ENCODE assay signal across 11 cellular contexts in genomic region chr2:43831438-43832294, GRCh38. TPM values are rescaled to one million over a fixed set of nuclear protein-coding genes. Genes with fewer than 3 reads are reported as not detected.
DNase-seq lines count a peak whose midpoint lies in the region; ATAC-seq, FAIRE-seq and TF ChIP-seq lines count a peak whose summit lies in the region.
"Had no signal": no experiment of that assay in that cellular context is flagged by ENCODE, and none has a peak within 500 bp of the region (broad histone marks: within the 10 kb centered on the region; RNA-seq: fewer than 3 reads in every experiment).

No MANE protein-coding gene starts in this region.

- ATAC-seq in stimulated activated memory B cell treated with anti-CD40 and anti-IgM and Interleukin-4, amounts not matched to agents 10 μg/mL and 1 μg/mL and 100 μg/mL, for 72 hours = peak; percentile 35
- ATAC-seq in HG02840 (IDR thresholded peaks at IDR 0.05; ENCODE audit: low FRiP score, unreplicated experiment) = no peak

- no peaks in the 10 kb centered on the region for H3K79me2 ChIP-seq in keratinocyte (ENCODE audit: control insufficient read depth, insufficient read depth, low read length)

- peaks cover 28% of the 10 kb centered on the region for H3K27me3 Mint-ChIP-seq in stimulated activated memory B cell treated with anti-CD40 and anti-IgM and Interleukin-4, amounts not matched to agents 10 μg/mL and 1 μg/mL and 100 μg/mL, for 72 hours

- H3K27ac Mint-ChIP-seq in stimulated activated memory B cell treated with anti-CD40 and anti-IgM and Interleukin-4, amounts not matched to agents 10 μg/mL and 1 μg/mL and 100 μg/mL, for 72 hours = no peak overlapping the region

- H3K36me3 ChIP-seq in keratinocyte (ENCODE audit: control insufficient read depth in 2 of 2, extremely low read depth in 1 of 2, insufficient read depth in 2 of 2, low read length in 2 of 2) (no peaks in the 10 kb centered on the region), tibial artery (no peaks in the 10 kb centered on the region)

- no peak overlapping the region for H3K9ac ChIP-seq in keratinocyte (ENCODE audit: control insufficient read depth, extremely low read depth, insufficient read depth, low read length)

- H3K4me1 ChIP-seq in keratinocyte (ENCODE audit: control insufficient read depth, extremely low read depth, insufficient read depth, low read length) (no peaks in the 10 kb centered on the region), tibial artery (peaks cover 0 to 7% (median 3%) of the 10 kb centered on the region in 4 donors)

- peak overlapping the region; percentile 30 for H3K4me3 ChIP-seq in astrocyte of the cerebellum (ENCODE audit: low read depth, low read length)
- no peak overlapping the region for H3K4me3 ChIP-seq in keratinocyte (ENCODE audit: control insufficient read depth in 2 of 3, extremely low read depth in 1 of 3, insufficient read depth in 2 of 3, low read depth in 1 of 3, low read length in 3 of 3)
- H3K4me3 ChIP-seq in tibial artery = peak overlapping the region in 1 of 2 donors; percentile 16
- H3K4me3 ChIP-seq: SK-N-MC had no signal

- dilution Hi-C loops in keratinocyte (cut with MboI; ENCODE audit: extremely low pct_ligation_motif_present, low sequenced_read_pairs) = no loop called here

- H3K36me3 Mint-ChIP-seq in stimulated activated memory B cell treated with anti-CD40 and anti-IgM and Interleukin-4, amounts not matched to agents 10 μg/mL and 1 μg/mL and 100 μg/mL, for 72 hours = no peaks in the 10 kb centered on the region

- H3K4me1 Mint-ChIP-seq in stimulated activated memory B cell treated with anti-CD40 and anti-IgM and Interleukin-4, amounts not matched to agents 10 μg/mL and 1 μg/mL and 100 μg/mL, for 72 hours = peaks cover 7% of the 10 kb centered on the region

- H3K27ac ChIP-seq in keratinocyte (ENCODE audit: control insufficient read depth, insufficient read depth, low read length) (no peak overlapping the region), tibial artery (no peak overlapping the region)
- H3K27ac ChIP-seq: 22Rv1, SK-N-MC had no signal

- no peaks in the 10 kb centered on the region for H3K9me3 ChIP-seq in keratinocyte (ENCODE audit: control insufficient read depth, low read depth, low read length)
- H3K9me3 ChIP-seq in tibial artery = no peaks in the 10 kb centered on the region

- DNase-seq in DMS 273 (lab: John Stamatoyannopoulos, UW; ENCODE audit: unreplicated experiment) (peak; percentile 26), DMS 273 treated with DMSO at 0.1 percent for 48 hours (lab: John Stamatoyannopoulos, UW) (no peak), astrocyte of the cerebellum (ENCODE audit: low read depth) (no peak), keratinocyte (ENCODE audit: low read depth, low spot score) (no peak), Ammon's horn (ENCODE audit: low spot score) (no peak), tibial artery (no peak)
- DNase-seq: MV-4-11 had no signal

- FAIRE-seq in keratinocyte (lab: Jason Lieb, UNC) = no peak

- intact Hi-C loops in tibial artery (cut with DNase I; ENCODE audit: low total_unique reads) = no loop called here

- H3K4me3 Mint-ChIP-seq in stimulated activated memory B cell treated with anti-CD40 and anti-IgM and Interleukin-4, amounts not matched to agents 10 μg/mL and 1 μg/mL and 100 μg/mL, for 72 hours = no peak overlapping the region

- no peaks in the 10 kb centered on the region for H3K9me1 ChIP-seq in keratinocyte (ENCODE audit: control insufficient read depth, extremely low read depth, insufficient read depth, low read length)

- in situ Hi-C loops in astrocyte of the cerebellum (cut with HindIII; ENCODE audit: low sequenced_read_pairs) = no loop called here

- peak overlapping the region; percentile 64 for H3K4me2 ChIP-seq in keratinocyte (ENCODE audit: control insufficient read depth, extremely low read depth, insufficient read depth, low read depth, low read length)

- H4K20me1 ChIP-seq in keratinocyte (ENCODE audit: control insufficient read depth, extremely low read depth, insufficient read depth, low read length) = no peaks in the 10 kb centered on the region

- no peaks in the 10 kb centered on the region for H3K9me3 Mint-ChIP-seq in stimulated activated memory B cell treated with anti-CD40 and anti-IgM and Interleukin-4, amounts not matched to agents 10 μg/mL and 1 μg/mL and 100 μg/mL, for 72 hours

- H2AFZ ChIP-seq in keratinocyte (ENCODE audit: control insufficient read depth, low read length) = peak overlapping the region; percentile 14

- no peak for TF ChIP-seq CTCF in astrocyte of the cerebellum (IDR thresholded peaks at IDR 0.05; ENCODE audit: low read depth, low read length, missing control alignments)
- no peak for TF ChIP-seq CTCF in keratinocyte (optimal IDR thresholded peaks at IDR 0.05 in 1 of 3, IDR thresholded peaks at IDR 0.05 in 1 of 3, conservative IDR thresholded peaks at IDR 0.05 in 1 of 3; ENCODE audit: extremely low read depth in 1 of 3, insufficient read depth in 2 of 3, low read length in 3 of 3)
- TF ChIP-seq CTCF in tibial artery (IDR thresholded peaks at IDR 0.05) = no peak

- H3K27me3 ChIP-seq in keratinocyte (ENCODE audit: control insufficient read depth, extremely low read depth, insufficient read depth, low read length) (peaks cover 25% of the 10 kb centered on the region), tibial artery (peaks cover 0 to 22% of the 10 kb centered on the region in 2 donors)

RNA-seq across cellular contexts. Expression of gene ABCG5, which starts 7.0 kb away (rescaled TPM):
- not detected in 3 replicates for polyA plus RNA-seq in keratinocyte
- not detected for polyA plus RNA-seq in keratinocyte (2011; ENCODE audit: low read depth)
- not detected in 2 replicates for polyA plus RNA-seq in keratinocyte (2011; cell fraction: cytosol; rRNA removed)
- 0.05 TPM in 1 of 2 replicates, not detected in the other for polyA plus RNA-seq in keratinocyte (2011; cell fraction: nucleus; rRNA removed)
- not detected in 2 replicates for polyA plus RNA-seq in keratinocyte (2012; ENCODE audit: low replicate concordance)
- not detected in 3 replicates for polyA minus RNA-seq in keratinocyte
- polyA minus RNA-seq in keratinocyte (2011; cell fraction: cytosol; rRNA and poly(A)+ RNA removed) = not detected
- not detected in 2 replicates for polyA minus RNA-seq in keratinocyte (2011; cell fraction: nucleus; rRNA and poly(A)+ RNA removed)

RNA-seq across cellular contexts. Expression of gene ABCG8, which starts 7.1 kb away (rescaled TPM):
- not detected in 3 replicates for polyA plus RNA-seq in keratinocyte
- polyA plus RNA-seq in keratinocyte (2011; ENCODE audit: low read depth) = not detected
- not detected in 2 replicates for polyA plus RNA-seq in keratinocyte (2011; cell fraction: cytosol; rRNA removed)
- polyA plus RNA-seq in keratinocyte (2011; cell fraction: nucleus; rRNA removed) = not detected in 2 replicates
- 0.04 TPM in 1 of 2 replicates, not detected in the other for polyA plus RNA-seq in keratinocyte (2012; ENCODE audit: low replicate concordance)
- polyA minus RNA-seq in keratinocyte = not detected in 3 replicates
- not detected for polyA minus RNA-seq in keratinocyte (2011; cell fraction: cytosol; rRNA and poly(A)+ RNA removed)
- not detected in 2 replicates for polyA minus RNA-seq in keratinocyte (2011; cell fraction: nucleus; rRNA and poly(A)+ RNA removed)

RNA-seq across cellular contexts. Expression of gene DYNC2LI1, which starts 57.8 kb away (rescaled TPM):
- polyA plus RNA-seq in keratinocyte = 12.1 to 29.9 TPM (median 16.4 TPM) in 3 replicates
- 9.5 TPM for polyA plus RNA-seq in keratinocyte (2011; ENCODE audit: low read depth)
- polyA plus RNA-seq in keratinocyte (2011; cell fraction: cytosol; rRNA removed) = 13.1 and 27.9 TPM in 2 replicates
- 25.6 and 30.6 TPM in 2 replicates for polyA plus RNA-seq in keratinocyte (2011; cell fraction: nucleus; rRNA removed)
- polyA plus RNA-seq in keratinocyte (2012; ENCODE audit: low replicate concordance) = 9.8 and 10.8 TPM in 2 replicates
- polyA minus RNA-seq in keratinocyte = 1.1 to 15.3 TPM (median 6.7 TPM) in 3 replicates
- polyA minus RNA-seq in keratinocyte (2011; cell fraction: cytosol; rRNA and poly(A)+ RNA removed) = 7.7 TPM
- 6.0 and 16.7 TPM in 2 replicates for polyA minus RNA-seq in keratinocyte (2011; cell fraction: nucleus; rRNA and poly(A)+ RNA removed)
